Comparison of ENCODE assay signal across 22 cellular contexts in genomic region chr6:30964075-30964474, GRCh38. TPM values are rescaled to one million over a fixed set of nuclear protein-coding genes. Genes with fewer than 3 reads are reported as not detected.
DNase-seq lines count a peak whose midpoint lies in the region; ATAC-seq lines count a peak whose summit lies in the region.
"Had no signal": no experiment of that assay in that cellular context is flagged by ENCODE, and none has a peak within 500 bp of the region (broad histone marks: within the 10 kb centered on the region; RNA-seq: fewer than 3 reads in every experiment).

No MANE protein-coding gene starts in this region.

- no peaks in the 10 kb centered on the region for H3K36me3 Mint-ChIP-seq in activated naive CD4-positive, alpha-beta T cell treated with anti-CD3 and anti-CD28 coated beads, Interleukin-2, amount 10 ng/mL, durations not matched to agents 7 days and 5 days
- no peaks in the 10 kb centered on the region for H3K36me3 Mint-ChIP-seq in activated naive CD4-positive, alpha-beta T cell treated with anti-CD3 and anti-CD28 coated beads for 36 hours (ENCODE audit: low read depth)
- H3K36me3 Mint-ChIP-seq in T-cell, result no peaks in the 10 kb centered on the region
- peaks cover 12% of the 10 kb centered on the region for H3K36me3 Mint-ChIP-seq in central memory CD8-positive, alpha-beta T cell (ENCODE audit: insufficient read depth)
- H3K36me3 Mint-ChIP-seq in stimulated activated effector memory CD8-positive, alpha-beta T cell treated with anti-CD3 and anti-CD28 coated beads, Interleukin-12 subunit alpha, Interleukin-12 subunit beta, amount 100 ng/mL, for 72 hours, result peaks cover 8% of the 10 kb centered on the region
- H3K36me3 Mint-ChIP-seq: CD4-positive, alpha-beta memory T cell had no signal

- H3K27me3 Mint-ChIP-seq in activated naive CD4-positive, alpha-beta T cell treated with anti-CD3 and anti-CD28 coated beads, Interleukin-2, amount 10 ng/mL, durations not matched to agents 7 days and 5 days, result peaks cover 49% of the 10 kb centered on the region
- H3K27me3 Mint-ChIP-seq in activated naive CD4-positive, alpha-beta T cell treated with anti-CD3 and anti-CD28 coated beads for 36 hours (ENCODE audit: low read depth), result peaks cover 12% of the 10 kb centered on the region
- peaks cover 30 to 36% of the 10 kb centered on the region in 2 donors for H3K27me3 Mint-ChIP-seq in T-cell
- peaks cover 35% of the 10 kb centered on the region for H3K27me3 Mint-ChIP-seq in central memory CD8-positive, alpha-beta T cell

- peaks cover 13% of the 10 kb centered on the region for H3K4me1 Mint-ChIP-seq in activated naive CD4-positive, alpha-beta T cell treated with anti-CD3 and anti-CD28 coated beads, Interleukin-2, amount 10 ng/mL, durations not matched to agents 7 days and 5 days
- no peaks in the 10 kb centered on the region for H3K4me1 Mint-ChIP-seq in activated naive CD4-positive, alpha-beta T cell treated with anti-CD3 and anti-CD28 coated beads for 36 hours (ENCODE audit: low read depth)
- peaks cover 0 to 16% (median 11%) of the 10 kb centered on the region in 3 donors for H3K4me1 Mint-ChIP-seq in T-cell
- H3K4me1 Mint-ChIP-seq in central memory CD8-positive, alpha-beta T cell, result peaks cover 31% of the 10 kb centered on the region
- peaks cover 37% of the 10 kb centered on the region for H3K4me1 Mint-ChIP-seq in stimulated activated effector memory CD8-positive, alpha-beta T cell treated with anti-CD3 and anti-CD28 coated beads, Interleukin-12 subunit alpha, Interleukin-12 subunit beta, amount 100 ng/mL, for 72 hours

- no peaks in the 10 kb centered on the region for H3K9me3 Mint-ChIP-seq in activated naive CD4-positive, alpha-beta T cell treated with anti-CD3 and anti-CD28 coated beads, Interleukin-2, amount 10 ng/mL, durations not matched to agents 7 days and 5 days
- no peaks in the 10 kb centered on the region for H3K9me3 Mint-ChIP-seq in activated naive CD4-positive, alpha-beta T cell treated with anti-CD3 and anti-CD28 coated beads for 36 hours
- no peaks in the 10 kb centered on the region for H3K9me3 Mint-ChIP-seq in T-cell
- H3K9me3 Mint-ChIP-seq in central memory CD8-positive, alpha-beta T cell, result no peaks in the 10 kb centered on the region
- H3K9me3 Mint-ChIP-seq in stimulated activated effector memory CD8-positive, alpha-beta T cell treated with anti-CD3 and anti-CD28 coated beads, Interleukin-12 subunit alpha, Interleukin-12 subunit beta, amount 100 ng/mL, for 72 hours, result no peaks in the 10 kb centered on the region
- H3K9me3 Mint-ChIP-seq: CD4-positive, alpha-beta memory T cell had no signal

- no peak overlapping the region for H3K4me3 Mint-ChIP-seq in activated naive CD4-positive, alpha-beta T cell treated with anti-CD3 and anti-CD28 coated beads, Interleukin-2, amount 10 ng/mL, durations not matched to agents 7 days and 5 days
- no peak overlapping the region for H3K4me3 Mint-ChIP-seq in activated naive CD4-positive, alpha-beta T cell treated with anti-CD3 and anti-CD28 coated beads for 36 hours
- H3K4me3 Mint-ChIP-seq in T-cell, result no peak overlapping the region
- peak overlapping the region; percentile 8 for H3K4me3 Mint-ChIP-seq in central memory CD8-positive, alpha-beta T cell
- H3K4me3 Mint-ChIP-seq in stimulated activated effector memory CD8-positive, alpha-beta T cell treated with anti-CD3 and anti-CD28 coated beads, Interleukin-12 subunit alpha, Interleukin-12 subunit beta, amount 100 ng/mL, for 72 hours, result peak overlapping the region; percentile 12

- intact Hi-C loops in activated naive CD4-positive, alpha-beta T cell treated with anti-CD3 and anti-CD28 coated beads for 36 hours (cut with micrococcal nuclease), result no loop called here

- CTCF ChIA-PET in activated naive CD4-positive, alpha-beta T cell treated with anti-CD3 and anti-CD28 coated beads, Interleukin-2, amount 10 ng/mL, durations not matched to agents 7 days and 5 days (lab: Charles Lee), result interaction anchor here (1.4 kb wide), 1 partner anchor 24 kb away, joined by 3 read pairs; no protein-coding TSS in a partner anchor
- CTCF ChIA-PET in activated naive CD4-positive, alpha-beta T cell treated with anti-CD3 and anti-CD28 coated beads for 36 hours (lab: Charles Lee), result interaction anchor here (1.1 kb wide), 1 partner anchor 115 kb away, joined by 6 read pairs; no protein-coding TSS in a partner anchor
- CTCF ChIA-PET in T-cell (lab: Charles Lee), result no interaction called here

- no peak overlapping the region for H3K27ac Mint-ChIP-seq in activated naive CD4-positive, alpha-beta T cell treated with anti-CD3 and anti-CD28 coated beads, Interleukin-2, amount 10 ng/mL, durations not matched to agents 7 days and 5 days
- no peak overlapping the region for H3K27ac Mint-ChIP-seq in activated naive CD4-positive, alpha-beta T cell treated with anti-CD3 and anti-CD28 coated beads for 36 hours
- no peak overlapping the region for H3K27ac Mint-ChIP-seq in T-cell
- H3K27ac Mint-ChIP-seq in central memory CD8-positive, alpha-beta T cell (ENCODE audit: low read depth), result peak overlapping the region; percentile 36
- H3K27ac Mint-ChIP-seq in stimulated activated effector memory CD8-positive, alpha-beta T cell treated with anti-CD3 and anti-CD28 coated beads, Interleukin-12 subunit alpha, Interleukin-12 subunit beta, amount 100 ng/mL, for 72 hours, result peak overlapping the region; percentile 48

- POLR2A ChIA-PET in T-cell (lab: Charles Lee), result no interaction called here

- peak; percentile 25 for DNase-seq in activated naive CD4-positive, alpha-beta T cell treated with anti-CD3 and anti-CD28 coated beads, Interleukin-2, amount 10 ng/mL, durations not matched to agents 7 days and 5 days
- DNase-seq in activated naive CD4-positive, alpha-beta T cell treated with anti-CD3 and anti-CD28 coated beads for 36 hours, result no peak
- peak in 7 of 34 experiments; percentile 5 to 35 (median 10) for DNase-seq in T-cell
- DNase-seq in central memory CD8-positive, alpha-beta T cell (ENCODE audit: low spot score in 2 of 2), result peak in 1 of 2 donors; percentile 19
- peak; percentile 15 to 67 for DNase-seq in stimulated activated effector memory CD8-positive, alpha-beta T cell treated with anti-CD3 and anti-CD28 coated beads, Interleukin-12 subunit alpha, Interleukin-12 subunit beta, amount 100 ng/mL, for 72 hours (ENCODE audit: low spot score in 2 of 2)
- no peak for DNase-seq in activated effector memory CD4-positive, alpha-beta T cell treated with Interleukin-2 at 50 U/mL for 16 hours
- DNase-seq: activated naive CD4-positive, alpha-beta T cell treated with anti-CD3 and anti-CD28 coated beads, Interleukin-2, amount 50 U/mL, for 16 hours; CD4-positive, alpha-beta memory T cell; left ventricle myocardium inferior; NCI-H1092; NCI-H82; Peyer's patch; stimulated activated CD4-positive, alpha-beta T cell treated with anti-CD3 and anti-CD28 coated beads, Interleukin-2, amount 100 ng/mL, for 24 hours; substantia nigra had no signal

- ATAC-seq in T-cell (replicated peaks in 1 of 4) (peak in 3 of 4 experiments; percentile 9 to 43 (median 40)), GM18873 (IDR thresholded peaks at IDR 0.05; ENCODE audit: low FRiP score, unreplicated experiment) (no peak), GM21447 (IDR thresholded peaks at IDR 0.05; ENCODE audit: unreplicated experiment) (no peak)
- peak; percentile 74 for ATAC-seq in central memory CD8-positive, alpha-beta T cell (replicated peaks; ENCODE audit: extremely low read depth, poor library complexity, severe bottlenecking)
- peak; percentile 89 for ATAC-seq in stimulated activated effector memory CD8-positive, alpha-beta T cell treated with anti-CD3 and anti-CD28 coated beads, Interleukin-12 subunit alpha, Interleukin-12 subunit beta, amount 100 ng/mL, for 72 hours
- ATAC-seq: sciatic nerve had no signal

RNA-seq across cellular contexts. Expression of gene MUC21, which starts 19.4 kb away (rescaled TPM):
- not detected for total RNA-seq in activated naive CD4-positive, alpha-beta T cell treated with anti-CD3 and anti-CD28 coated beads for 36 hours
- total RNA-seq in T-cell, result not detected
- total RNA-seq: breast epithelium; CD4-positive, alpha-beta memory T cell; dermis microvascular lymphatic vessel endothelial cell; epithelial cell of proximal tubule; glomerular endothelial cell; left ventricle myocardium inferior; osteocyte; Peyer's patch had no signal

RNA-seq across cellular contexts. Expression of gene MUCL3, which starts 23.3 kb away (rescaled TPM):
- not detected for total RNA-seq in activated naive CD4-positive, alpha-beta T cell treated with anti-CD3 and anti-CD28 coated beads for 36 hours
- total RNA-seq in T-cell, result under 1 TPM in 1 of 5 donors, not detected in 4; 0.09 TPM
- total RNA-seq: breast epithelium; CD4-positive, alpha-beta memory T cell; dermis microvascular lymphatic vessel endothelial cell; glomerular endothelial cell; left ventricle myocardium inferior; osteocyte had no signal

RNA-seq across cellular contexts. Expression of gene SFTA2, which starts 32.1 kb away (rescaled TPM):
- not detected for total RNA-seq in activated naive CD4-positive, alpha-beta T cell treated with anti-CD3 and anti-CD28 coated beads for 36 hours
- under 1 TPM in 2 of 5 donors, not detected in 3; 0.51 to 0.67 TPM for total RNA-seq in T-cell
- total RNA-seq: breast epithelium, dermis microvascular lymphatic vessel endothelial cell, glomerular endothelial cell, left ventricle myocardium inferior, osteocyte, Peyer's patch had no signal

RNA-seq across cellular contexts. Expression of gene MUC22, which starts 46.2 kb away (rescaled TPM):
- total RNA-seq in activated naive CD4-positive, alpha-beta T cell treated with anti-CD3 and anti-CD28 coated beads for 36 hours, result not detected
- not detected for total RNA-seq in T-cell
- total RNA-seq: breast epithelium; CD4-positive, alpha-beta memory T cell; dermis microvascular lymphatic vessel endothelial cell; glomerular endothelial cell; osteocyte; Peyer's patch; sciatic nerve had no signal

RNA-seq across cellular contexts. Expression of gene VARS2, which starts 50.0 kb away (rescaled TPM):
- total RNA-seq in activated naive CD4-positive, alpha-beta T cell treated with anti-CD3 and anti-CD28 coated beads for 36 hours, result 10 to 100 TPM; 78.1 to 82.8 TPM
- total RNA-seq in T-cell, result 10 to 100 TPM; 25.1 to 55.2 (median 40.9) TPM

Comparison
In these comparisons a context has a peak if more than half of its experiments do, and no peak if none do; other contexts are left out.
1. DNase-seq: peak in activated naive CD4-positive, alpha-beta T cell treated with anti-CD3 and anti-CD28 coated beads, Interleukin-2, amount 10 ng/mL, durations not matched to agents 7 days and 5 days (single experiment) and stimulated activated effector memory CD8-positive, alpha-beta T cell treated with anti-CD3 and anti-CD28 coated beads, Interleukin-12 subunit alpha, Interleukin-12 subunit beta, amount 100 ng/mL, for 72 hours (2 of 2); none in activated naive CD4-positive, alpha-beta T cell treated with anti-CD3 and anti-CD28 coated beads for 36 hours (single experiment) and activated effector memory CD4-positive, alpha-beta T cell treated with Interleukin-2 at 50 U/mL for 16 hours (single experiment).
2. H3K27ac Mint-ChIP-seq: peak in central memory CD8-positive, alpha-beta T cell (single experiment) and stimulated activated effector memory CD8-positive, alpha-beta T cell treated with anti-CD3 and anti-CD28 coated beads, Interleukin-12 subunit alpha, Interleukin-12 subunit beta, amount 100 ng/mL, for 72 hours (single experiment); none in activated naive CD4-positive, alpha-beta T cell treated with anti-CD3 and anti-CD28 coated beads, Interleukin-2, amount 10 ng/mL, durations not matched to agents 7 days and 5 days (single experiment), activated naive CD4-positive, alpha-beta T cell treated with anti-CD3 and anti-CD28 coated beads for 36 hours (single experiment) and T-cell (0 of 2).
3. H3K4me3 Mint-ChIP-seq: peak in central memory CD8-positive, alpha-beta T cell (single experiment) and stimulated activated effector memory CD8-positive, alpha-beta T cell treated with anti-CD3 and anti-CD28 coated beads, Interleukin-12 subunit alpha, Interleukin-12 subunit beta, amount 100 ng/mL, for 72 hours (single experiment); none in activated naive CD4-positive, alpha-beta T cell treated with anti-CD3 and anti-CD28 coated beads, Interleukin-2, amount 10 ng/mL, durations not matched to agents 7 days and 5 days (single experiment), activated naive CD4-positive, alpha-beta T cell treated with anti-CD3 and anti-CD28 coated beads for 36 hours (single experiment) and T-cell (0 of 3).
4. ATAC-seq: peak in T-cell (3 of 4), central memory CD8-positive, alpha-beta T cell (single experiment) and stimulated activated effector memory CD8-positive, alpha-beta T cell treated with anti-CD3 and anti-CD28 coated beads, Interleukin-12 subunit alpha, Interleukin-12 subunit beta, amount 100 ng/mL, for 72 hours (single experiment); none in GM18873 (single experiment) and GM21447 (single experiment).
5. CTCF ChIA-PET loops: an anchor here in activated naive CD4-positive, alpha-beta T cell treated with anti-CD3 and anti-CD28 coated beads, Interleukin-2, amount 10 ng/mL, durations not matched to agents 7 days and 5 days (1.4 kb wide) and activated naive CD4-positive, alpha-beta T cell treated with anti-CD3 and anti-CD28 coated beads for 36 hours (1.1 kb wide); none called in T-cell.